1 cellular context compared by ENCODE assay signal in genomic region chr12:57087689-57088441, GRCh38.
TF ChIP-seq lines count a peak whose summit lies in the region.

No MANE protein-coding gene starts in this region.

TF ChIP-seq in HEK293, 187 proteins besides CTCF, POLR2A, EP300 and RAD21 (continued from another document and continues in another):
- TF ChIP-seq, protein P1, sequence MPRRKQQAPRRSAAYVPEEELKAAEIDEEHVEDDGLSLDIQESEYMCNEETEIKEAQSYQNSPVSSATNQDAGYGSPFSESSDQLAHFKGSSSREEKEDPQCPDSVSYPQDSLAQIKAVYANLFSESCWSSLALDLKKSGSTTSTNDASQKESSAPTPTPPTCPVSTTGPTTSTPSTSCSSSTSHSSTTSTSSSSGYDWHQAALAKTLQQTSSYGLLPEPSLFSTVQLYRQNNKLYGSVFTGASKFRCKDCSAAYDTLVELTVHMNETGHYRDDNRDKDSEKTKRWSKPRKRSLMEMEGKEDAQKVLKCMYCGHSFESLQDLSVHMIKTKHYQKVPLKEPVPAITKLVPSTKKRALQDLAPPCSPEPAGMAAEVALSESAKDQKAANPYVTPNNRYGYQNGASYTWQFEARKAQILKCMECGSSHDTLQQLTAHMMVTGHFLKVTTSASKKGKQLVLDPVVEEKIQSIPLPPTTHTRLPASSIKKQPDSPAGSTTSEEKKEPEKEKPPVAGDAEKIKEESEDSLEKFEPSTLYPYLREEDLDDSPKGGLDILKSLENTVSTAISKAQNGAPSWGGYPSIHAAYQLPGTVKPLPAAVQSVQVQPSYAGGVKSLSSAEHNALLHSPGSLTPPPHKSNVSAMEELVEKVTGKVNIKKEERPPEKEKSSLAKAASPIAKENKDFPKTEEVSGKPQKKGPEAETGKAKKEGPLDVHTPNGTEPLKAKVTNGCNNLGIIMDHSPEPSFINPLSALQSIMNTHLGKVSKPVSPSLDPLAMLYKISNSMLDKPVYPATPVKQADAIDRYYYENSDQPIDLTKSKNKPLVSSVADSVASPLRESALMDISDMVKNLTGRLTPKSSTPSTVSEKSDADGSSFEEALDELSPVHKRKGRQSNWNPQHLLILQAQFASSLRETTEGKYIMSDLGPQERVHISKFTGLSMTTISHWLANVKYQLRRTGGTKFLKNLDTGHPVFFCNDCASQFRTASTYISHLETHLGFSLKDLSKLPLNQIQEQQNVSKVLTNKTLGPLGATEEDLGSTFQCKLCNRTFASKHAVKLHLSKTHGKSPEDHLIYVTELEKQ (tag by site-specific recombination; IDR thresholded peaks at IDR 0.05; ENCODE audit: borderline replicate concordance), result no peak
- no peak for TF ChIP-seq OVOL3 (tag by site-specific recombination; IDR thresholded peaks at IDR 0.05)
- TF ChIP-seq GLIS2 (tag by site-specific recombination; IDR thresholded peaks at IDR 0.05), result peak; percentile 41; the same call in 1 of the 2 replicates
- TF ChIP-seq ZNF513 (tag by site-specific recombination; IDR thresholded peaks at IDR 0.05), result no peak
- TF ChIP-seq ZNF48 (tag by site-specific recombination; IDR thresholded peaks at IDR 0.05), result no peak
- no peak for TF ChIP-seq ZNF211 (tag by site-specific recombination; IDR thresholded peaks at IDR 0.05; ENCODE audit: low read depth)
- no peak for TF ChIP-seq ZNF223 (tag by site-specific recombination; IDR thresholded peaks at IDR 0.05)
- no peak for TF ChIP-seq ZNF157 (tag by site-specific recombination; IDR thresholded peaks at IDR 0.05)
- peak; percentile 18; the same call in 1 of the 2 replicates for TF ChIP-seq GLIS1 (tag by site-specific recombination; IDR thresholded peaks at IDR 0.05)
- no peak for TF ChIP-seq MEIS1 (CRISPR knock-in tag; IDR thresholded peaks at IDR 0.05; ENCODE audit: borderline replicate concordance)
- TF ChIP-seq SP3 (tag by site-specific recombination; IDR thresholded peaks at IDR 0.05), result peak; percentile 87
- TF ChIP-seq INSM2 (tag by site-specific recombination; IDR thresholded peaks at IDR 0.05), result no peak
- no peak for TF ChIP-seq ZNF747 (tag by site-specific recombination; IDR thresholded peaks at IDR 0.05)
- TF ChIP-seq BCL11B (tag by site-specific recombination; IDR thresholded peaks at IDR 0.05; ENCODE audit: low read depth), result 0 out of 2 replicates have a peak, but pooled peaks have one; percentile 50
- TF ChIP-seq PBX3 (CRISPR knock-in tag; IDR thresholded peaks at IDR 0.05), result no peak
- no peak for TF ChIP-seq ZSCAN5A (tag by site-specific recombination; IDR thresholded peaks at IDR 0.05)
- TF ChIP-seq, protein P2, sequence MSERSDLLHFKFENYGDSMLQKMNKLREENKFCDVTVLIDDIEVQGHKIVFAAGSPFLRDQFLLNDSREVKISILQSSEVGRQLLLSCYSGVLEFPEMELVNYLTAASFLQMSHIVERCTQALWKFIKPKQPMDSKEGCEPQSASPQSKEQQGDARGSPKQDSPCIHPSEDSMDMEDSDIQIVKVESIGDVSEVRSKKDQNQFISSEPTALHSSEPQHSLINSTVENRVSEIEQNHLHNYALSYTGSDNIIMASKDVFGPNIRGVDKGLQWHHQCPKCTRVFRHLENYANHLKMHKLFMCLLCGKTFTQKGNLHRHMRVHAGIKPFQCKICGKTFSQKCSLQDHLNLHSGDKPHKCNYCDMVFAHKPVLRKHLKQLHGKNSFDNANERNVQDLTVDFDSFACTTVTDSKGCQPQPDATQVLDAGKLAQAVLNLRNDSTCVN (tag by site-specific recombination; optimal IDR thresholded peaks at IDR 0.05), result no peak
- TF ChIP-seq ZNF112 (tag by site-specific recombination; IDR thresholded peaks at IDR 0.05), result no peak
- TF ChIP-seq ZNF19 (tag by site-specific recombination; IDR thresholded peaks at IDR 0.05; ENCODE audit: low read depth), result no peak
- no peak; the same call in 1 of the 2 replicates for TF ChIP-seq ZNF501 (tag by site-specific recombination; IDR thresholded peaks at IDR 0.05)
- TF ChIP-seq, protein P3, sequence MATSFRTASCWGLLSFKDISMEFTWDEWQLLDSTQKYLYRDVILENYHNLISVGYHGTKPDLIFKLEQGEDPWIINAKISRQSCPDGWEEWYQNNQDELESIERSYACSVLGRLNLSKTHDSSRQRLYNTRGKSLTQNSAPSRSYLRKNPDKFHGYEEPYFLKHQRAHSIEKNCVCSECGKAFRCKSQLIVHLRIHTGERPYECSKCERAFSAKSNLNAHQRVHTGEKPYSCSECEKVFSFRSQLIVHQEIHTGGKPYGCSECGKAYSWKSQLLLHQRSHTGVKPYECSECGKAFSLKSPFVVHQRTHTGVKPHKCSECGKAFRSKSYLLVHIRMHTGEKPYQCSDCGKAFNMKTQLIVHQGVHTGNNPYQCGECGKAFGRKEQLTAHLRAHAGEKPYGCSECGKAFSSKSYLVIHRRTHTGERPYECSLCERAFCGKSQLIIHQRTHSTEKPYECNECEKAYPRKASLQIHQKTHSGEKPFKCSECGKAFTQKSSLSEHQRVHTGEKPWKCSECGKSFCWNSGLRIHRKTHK (tag by site-specific recombination; IDR thresholded peaks at IDR 0.05), result no peak
- TF ChIP-seq ZNF274 (IDR thresholded peaks at IDR 0.05; ENCODE audit: low read length), result no peak
- TF ChIP-seq ZNF274 (tag by site-specific recombination; IDR thresholded peaks at IDR 0.05; ENCODE audit: borderline replicate concordance), result no peak
- TF ChIP-seq KLF9 (tag by site-specific recombination; IDR thresholded peaks at IDR 0.05; ENCODE audit: low read depth), result peak; percentile 29; the same call in 1 of the 2 replicates
- no peak for TF ChIP-seq ZNF350 (tag by site-specific recombination; IDR thresholded peaks at IDR 0.05)
- no peak for TF ChIP-seq ZBTB7A (tag by site-specific recombination; IDR thresholded peaks at IDR 0.05; ENCODE audit: low read depth)
- no peak for TF ChIP-seq YY1 (tag by site-specific recombination; IDR thresholded peaks at IDR 0.05)
- TF ChIP-seq HOXC10 (CRISPR knock-in tag; IDR thresholded peaks at IDR 0.05), result no peak
- TF ChIP-seq ZSCAN23 (tag by site-specific recombination; IDR thresholded peaks at IDR 0.05), result no peak
- TF ChIP-seq ZNF792 (tag by site-specific recombination; IDR thresholded peaks at IDR 0.05), result 0 out of 2 replicates have a peak, but pooled peaks have one; percentile 9
- TF ChIP-seq ZNF221 (tag by site-specific recombination; IDR thresholded peaks at IDR 0.05; ENCODE audit: borderline replicate concordance), result no peak
- no peak for TF ChIP-seq ZNF23 (tag by site-specific recombination; IDR thresholded peaks at IDR 0.05; ENCODE audit: borderline replicate concordance)
- TF ChIP-seq ZNF416 (tag by site-specific recombination; IDR thresholded peaks at IDR 0.05), result no peak
- TF ChIP-seq ZNF560 (tag by site-specific recombination; IDR thresholded peaks at IDR 0.05; ENCODE audit: borderline replicate concordance), result no peak
- no peak for TF ChIP-seq ZNF175 (tag by site-specific recombination; IDR thresholded peaks at IDR 0.05)
- no peak for TF ChIP-seq ZNF596 (tag by site-specific recombination; IDR thresholded peaks at IDR 0.05)
- peak; percentile 23; the same call in 1 of the 2 replicates for TF ChIP-seq ZBTB10 (tag by site-specific recombination; IDR thresholded peaks at IDR 0.05)
- peak; percentile 86 for TF ChIP-seq SCRT2 (tag by site-specific recombination; IDR thresholded peaks at IDR 0.05)
- no peak for TF ChIP-seq TCF7L2 (IDR thresholded peaks at IDR 0.05; ENCODE audit: borderline replicate concordance, low read depth, low read length)
- TF ChIP-seq EGR2 (tag by site-specific recombination; IDR thresholded peaks at IDR 0.05; ENCODE audit: low read depth), result peak; percentile 90
- no peak for TF ChIP-seq ZIC2 (tag by site-specific recombination; IDR thresholded peaks at IDR 0.05)
- TF ChIP-seq MYNN (tag by site-specific recombination; IDR thresholded peaks at IDR 0.05; ENCODE audit: borderline replicate concordance), result no peak
- no peak for TF ChIP-seq ZNF626 (tag by site-specific recombination; IDR thresholded peaks at IDR 0.05)
- TF ChIP-seq, protein P4, sequence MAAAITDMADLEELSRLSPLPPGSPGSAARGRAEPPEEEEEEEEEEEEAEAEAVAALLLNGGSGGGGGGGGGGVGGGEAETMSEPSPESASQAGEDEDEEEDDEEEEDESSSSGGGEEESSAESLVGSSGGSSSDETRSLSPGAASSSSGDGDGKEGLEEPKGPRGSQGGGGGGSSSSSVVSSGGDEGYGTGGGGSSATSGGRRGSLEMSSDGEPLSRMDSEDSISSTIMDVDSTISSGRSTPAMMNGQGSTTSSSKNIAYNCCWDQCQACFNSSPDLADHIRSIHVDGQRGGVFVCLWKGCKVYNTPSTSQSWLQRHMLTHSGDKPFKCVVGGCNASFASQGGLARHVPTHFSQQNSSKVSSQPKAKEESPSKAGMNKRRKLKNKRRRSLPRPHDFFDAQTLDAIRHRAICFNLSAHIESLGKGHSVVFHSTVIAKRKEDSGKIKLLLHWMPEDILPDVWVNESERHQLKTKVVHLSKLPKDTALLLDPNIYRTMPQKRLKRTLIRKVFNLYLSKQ (tag by site-specific recombination; IDR thresholded peaks at IDR 0.05; ENCODE audit: borderline replicate concordance), result no peak
- TF ChIP-seq, protein P5, sequence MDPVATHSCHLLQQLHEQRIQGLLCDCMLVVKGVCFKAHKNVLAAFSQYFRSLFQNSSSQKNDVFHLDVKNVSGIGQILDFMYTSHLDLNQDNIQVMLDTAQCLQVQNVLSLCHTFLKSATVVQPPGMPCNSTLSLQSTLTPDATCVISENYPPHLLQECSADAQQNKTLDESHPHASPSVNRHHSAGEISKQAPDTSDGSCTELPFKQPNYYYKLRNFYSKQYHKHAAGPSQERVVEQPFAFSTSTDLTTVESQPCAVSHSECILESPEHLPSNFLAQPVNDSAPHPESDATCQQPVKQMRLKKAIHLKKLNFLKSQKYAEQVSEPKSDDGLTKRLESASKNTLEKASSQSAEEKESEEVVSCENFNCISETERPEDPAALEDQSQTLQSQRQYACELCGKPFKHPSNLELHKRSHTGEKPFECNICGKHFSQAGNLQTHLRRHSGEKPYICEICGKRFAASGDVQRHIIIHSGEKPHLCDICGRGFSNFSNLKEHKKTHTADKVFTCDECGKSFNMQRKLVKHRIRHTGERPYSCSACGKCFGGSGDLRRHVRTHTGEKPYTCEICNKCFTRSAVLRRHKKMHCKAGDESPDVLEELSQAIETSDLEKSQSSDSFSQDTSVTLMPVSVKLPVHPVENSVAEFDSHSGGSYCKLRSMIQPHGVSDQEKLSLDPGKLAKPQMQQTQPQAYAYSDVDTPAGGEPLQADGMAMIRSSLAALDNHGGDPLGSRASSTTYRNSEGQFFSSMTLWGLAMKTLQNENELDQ (tag by site-specific recombination; IDR thresholded peaks at IDR 0.05; ENCODE audit: low read depth), result no peak
- peak; percentile 91 for TF ChIP-seq ZFHX2 (tag by site-specific recombination; conservative IDR thresholded peaks at IDR 0.05)
